2 cellular contexts compared by ENCODE assay signal in the genomic region with DNA sequence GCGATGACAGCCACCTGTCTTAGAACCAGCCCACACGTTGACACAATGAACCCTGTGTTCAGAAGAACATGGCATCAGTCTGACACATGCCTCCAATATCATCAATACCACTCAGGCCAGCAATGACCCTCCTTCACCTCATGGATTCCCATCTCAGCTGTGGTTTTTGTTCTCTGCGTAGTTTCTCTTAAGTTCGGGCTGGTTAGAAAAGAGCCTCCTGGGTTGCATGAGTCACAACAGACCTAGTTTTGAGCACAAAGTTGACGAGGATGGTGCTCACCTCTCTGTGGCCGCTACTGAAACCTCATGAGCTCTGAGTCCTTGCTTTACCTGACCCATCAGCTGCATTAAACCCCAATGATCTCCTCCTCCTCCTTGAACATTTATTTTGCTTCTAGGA.
TF ChIP-seq lines count a peak whose summit lies in the region.

No MANE protein-coding gene starts in this region.

TF ChIP-seq in IMR-90, 13 proteins besides CTCF, POLR2A, EP300 and RAD21:
- TF ChIP-seq BHLHE40 (IDR thresholded peaks at IDR 0.05; ENCODE audit: low read depth, low read length) (no peak), MAFK (IDR thresholded peaks at IDR 0.05; ENCODE audit: low read depth, low read length) (no peak), SMC3 (IDR thresholded peaks at IDR 0.05; ENCODE audit: low read depth, low read length) (no peak), NFE2L2 (IDR thresholded peaks at IDR 0.05; ENCODE audit: low read depth, low read length) (no peak), CHD1 (IDR thresholded peaks at IDR 0.05; ENCODE audit: low read depth, low read length) (no peak), FOS (IDR thresholded peaks at IDR 0.05; ENCODE audit: low read depth, low read length) (no peak), RFX5 (IDR thresholded peaks at IDR 0.05; ENCODE audit: low read depth, low read length) (no peak), CEBPB (IDR thresholded peaks at IDR 0.05; ENCODE audit: low read depth, low read length) (no peak), RCOR1 (IDR thresholded peaks at IDR 0.05; ENCODE audit: insufficient replicate concordance, low read length) (no peak), MXI1 (IDR thresholded peaks at IDR 0.05; ENCODE audit: borderline replicate concordance, low read depth, low read length) (no peak), MAZ (IDR thresholded peaks at IDR 0.05; ENCODE audit: borderline replicate concordance, low read depth, low read length) (no peak)
- TF ChIP-seq, protein P1, sequence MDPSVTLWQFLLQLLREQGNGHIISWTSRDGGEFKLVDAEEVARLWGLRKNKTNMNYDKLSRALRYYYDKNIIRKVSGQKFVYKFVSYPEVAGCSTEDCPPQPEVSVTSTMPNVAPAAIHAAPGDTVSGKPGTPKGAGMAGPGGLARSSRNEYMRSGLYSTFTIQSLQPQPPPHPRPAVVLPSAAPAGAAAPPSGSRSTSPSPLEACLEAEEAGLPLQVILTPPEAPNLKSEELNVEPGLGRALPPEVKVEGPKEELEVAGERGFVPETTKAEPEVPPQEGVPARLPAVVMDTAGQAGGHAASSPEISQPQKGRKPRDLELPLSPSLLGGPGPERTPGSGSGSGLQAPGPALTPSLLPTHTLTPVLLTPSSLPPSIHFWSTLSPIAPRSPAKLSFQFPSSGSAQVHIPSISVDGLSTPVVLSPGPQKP (IDR thresholded peaks at IDR 0.05; ENCODE audit: borderline replicate concordance, low read depth, low read length), result no peak
- TF ChIP-seq, protein P2, sequence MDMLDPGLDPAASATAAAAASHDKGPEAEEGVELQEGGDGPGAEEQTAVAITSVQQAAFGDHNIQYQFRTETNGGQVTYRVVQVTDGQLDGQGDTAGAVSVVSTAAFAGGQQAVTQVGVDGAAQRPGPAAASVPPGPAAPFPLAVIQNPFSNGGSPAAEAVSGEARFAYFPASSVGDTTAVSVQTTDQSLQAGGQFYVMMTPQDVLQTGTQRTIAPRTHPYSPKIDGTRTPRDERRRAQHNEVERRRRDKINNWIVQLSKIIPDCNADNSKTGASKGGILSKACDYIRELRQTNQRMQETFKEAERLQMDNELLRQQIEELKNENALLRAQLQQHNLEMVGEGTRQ (IDR thresholded peaks at IDR 0.05; ENCODE audit: low read depth, low read length), result no peak

TF ChIP-seq in SK-N-SH, 30 proteins besides CTCF, POLR2A, EP300 and RAD21:
- TF ChIP-seq YY1 (IDR thresholded peaks at IDR 0.05; ENCODE audit: low read depth), result no peak
- TF ChIP-seq POLR2AphosphoS5 (IDR thresholded peaks at IDR 0.05; ENCODE audit: low read depth, low read length), result no peak
TF ChIP-seq in SK-N-SH: peak in this region for 0.
